In genomic region chr5:1312993-1313833, GRCh38 we compare ENCODE assay signal across 8 cellular contexts. TPM values are rescaled to one million over a fixed set of nuclear protein-coding genes. Genes with fewer than 3 reads are reported as not detected.
DNase-seq lines count a peak whose midpoint lies in the region; ATAC-seq and TF ChIP-seq lines count a peak whose summit lies in the region.

No MANE protein-coding gene starts in this region.

- ATAC-seq in activated CD4-positive, alpha-beta T cell treated with anti-CD3 and anti-CD28 coated beads for 36 hours, result peak; percentile 48
- ATAC-seq in HG02678 (IDR thresholded peaks at IDR 0.05; ENCODE audit: unreplicated experiment), result peak; percentile 62
- peak; percentile 21 to 41 for ATAC-seq in activated T-cell treated with anti-CD3 and anti-CD28 coated beads, Interleukin-2, amount 50 U/mL, for 4 hours
- peak; percentile 77 for ATAC-seq in stimulated activated memory B cell treated with anti-CD40 and anti-IgM and Interleukin-4, amounts not matched to agents 10 μg/mL and 1 μg/mL and 100 μg/mL, for 72 hours
- no peak for ATAC-seq in body of pancreas

- no peak overlapping the region for H3K4me3 Mint-ChIP-seq in activated CD4-positive, alpha-beta T cell treated with anti-CD3 and anti-CD28 coated beads for 36 hours
- peak overlapping the region; percentile 50 for H3K4me3 Mint-ChIP-seq in activated T-cell treated with anti-CD3 and anti-CD28 coated beads, Interleukin-2, amount 50 U/mL, for 4 hours
- peak overlapping the region; percentile 26 for H3K4me3 Mint-ChIP-seq in stimulated activated memory B cell treated with anti-CD40 and anti-IgM and Interleukin-4, amounts not matched to agents 10 μg/mL and 1 μg/mL and 100 μg/mL, for 72 hours

- peaks cover 5% of the 10 kb centered on the region for H3K9me3 Mint-ChIP-seq in activated CD4-positive, alpha-beta T cell treated with anti-CD3 and anti-CD28 coated beads for 36 hours (ENCODE audit: low read depth)
- H3K9me3 Mint-ChIP-seq in activated T-cell treated with anti-CD3 and anti-CD28 coated beads, Interleukin-2, amount 50 U/mL, for 4 hours, result no peaks in the 10 kb centered on the region
- peaks cover 5% of the 10 kb centered on the region for H3K9me3 Mint-ChIP-seq in stimulated activated memory B cell treated with anti-CD40 and anti-IgM and Interleukin-4, amounts not matched to agents 10 μg/mL and 1 μg/mL and 100 μg/mL, for 72 hours

- intact Hi-C loops in activated CD4-positive, alpha-beta T cell treated with anti-CD3 and anti-CD28 coated beads for 36 hours (cut with DNase I, micrococcal nuclease), result loop anchor here in 1 of 2 experiments (10.0 kb wide), 1 partner anchor 482 kb away; the partner anchor contains the start of gene MRPL36
- intact Hi-C loops in body of pancreas (cut with DNase I), result no loop called here

- no peak overlapping the region for H3K27ac ChIP-seq in body of pancreas

- peak overlapping the region; percentile 47 for H3K27ac Mint-ChIP-seq in activated CD4-positive, alpha-beta T cell treated with anti-CD3 and anti-CD28 coated beads for 36 hours
- H3K27ac Mint-ChIP-seq in stimulated activated memory B cell treated with anti-CD40 and anti-IgM and Interleukin-4, amounts not matched to agents 10 μg/mL and 1 μg/mL and 100 μg/mL, for 72 hours, result peak overlapping the region; percentile 40

- peaks cover 21% of the 10 kb centered on the region for H3K4me1 ChIP-seq in body of pancreas

- CTCF ChIA-PET in activated CD4-positive, alpha-beta T cell treated with anti-CD3 and anti-CD28 coated beads for 36 hours (lab: Charles Lee), result interaction anchor here (0.6 kb wide), 1 partner anchor 24 kb away, joined by 3 read pairs; no protein-coding TSS in a partner anchor

- peaks cover 71% of the 10 kb centered on the region for H3K4me1 Mint-ChIP-seq in activated CD4-positive, alpha-beta T cell treated with anti-CD3 and anti-CD28 coated beads for 36 hours
- H3K4me1 Mint-ChIP-seq in activated T-cell treated with anti-CD3 and anti-CD28 coated beads, Interleukin-2, amount 50 U/mL, for 4 hours (ENCODE audit: low read depth), result peaks cover 69% of the 10 kb centered on the region
- peaks cover 57% of the 10 kb centered on the region for H3K4me1 Mint-ChIP-seq in stimulated activated memory B cell treated with anti-CD40 and anti-IgM and Interleukin-4, amounts not matched to agents 10 μg/mL and 1 μg/mL and 100 μg/mL, for 72 hours

- H3K27me3 Mint-ChIP-seq in activated CD4-positive, alpha-beta T cell treated with anti-CD3 and anti-CD28 coated beads for 36 hours, result no peaks in the 10 kb centered on the region
- H3K27me3 Mint-ChIP-seq in activated T-cell treated with anti-CD3 and anti-CD28 coated beads, Interleukin-2, amount 50 U/mL, for 4 hours (ENCODE audit: low read depth), result no peaks in the 10 kb centered on the region
- H3K27me3 Mint-ChIP-seq in stimulated activated memory B cell treated with anti-CD40 and anti-IgM and Interleukin-4, amounts not matched to agents 10 μg/mL and 1 μg/mL and 100 μg/mL, for 72 hours, result peaks cover 23% of the 10 kb centered on the region

- POLR2A ChIA-PET in activated CD4-positive, alpha-beta T cell treated with anti-CD3 and anti-CD28 coated beads for 36 hours (lab: Charles Lee), result no interaction called here

- peaks cover 13% of the 10 kb centered on the region for H3K36me3 Mint-ChIP-seq in activated CD4-positive, alpha-beta T cell treated with anti-CD3 and anti-CD28 coated beads for 36 hours (ENCODE audit: low read depth)
- H3K36me3 Mint-ChIP-seq in activated T-cell treated with anti-CD3 and anti-CD28 coated beads, Interleukin-2, amount 50 U/mL, for 4 hours (ENCODE audit: insufficient read depth), result peaks cover 3% of the 10 kb centered on the region
- H3K36me3 Mint-ChIP-seq in stimulated activated memory B cell treated with anti-CD40 and anti-IgM and Interleukin-4, amounts not matched to agents 10 μg/mL and 1 μg/mL and 100 μg/mL, for 72 hours, result peaks cover 18% of the 10 kb centered on the region

- H3K36me3 ChIP-seq in body of pancreas (replicated peaks in 1 of 2; ENCODE audit: insufficient read depth in 1 of 2, low read depth in 2 of 2), result peaks cover 0 to 4% of the 10 kb centered on the region in 2 donors

- H3K4me3 ChIP-seq in NB4 (ENCODE audit: low read depth, low read length) (peak overlapping the region; percentile 32), body of pancreas (no peak overlapping the region)

- peak; percentile 38 for TF ChIP-seq POLR2A in NB4 (IDR thresholded peaks at IDR 0.05; ENCODE audit: extremely low read depth, insufficient read length)
- TF ChIP-seq POLR2A in body of pancreas (IDR thresholded peaks at IDR 0.05), result no peak

- no peaks in the 10 kb centered on the region for H3K27me3 ChIP-seq in body of pancreas

- H3K9me3 ChIP-seq in body of pancreas, result no peaks in the 10 kb centered on the region

- WGBS in body of pancreas, 2 donors, result 71 to 77% methylated on average over 23 to 24 of the region's 25 CpGs

- peak; percentile 60 for DNase-seq in activated CD4-positive, alpha-beta T cell treated with anti-CD3 and anti-CD28 coated beads for 36 hours
- DNase-seq in activated CD4-positive, alpha-beta T cell treated with anti-CD3 and anti-CD28 coated beads, Interleukin-2, amount 50 U/mL, for 4 hours, result no peak
- peak; percentile 99 for DNase-seq in NB4 (ENCODE audit: low read depth)
- DNase-seq in activated T-cell treated with anti-CD3 and anti-CD28 coated beads, Interleukin-2, amount 50 U/mL, for 4 hours, result no peak
- no peak for DNase-seq in body of pancreas
- DNase-seq in NCI-H82 treated with DMSO at 0.1 percent for 48 hours (lab: John Stamatoyannopoulos, UW; ENCODE audit: unreplicated experiment), result no peak

- TF ChIP-seq CTCF in NB4 (IDR thresholded peaks at IDR 0.05; ENCODE audit: low read depth, low read length), result no peak
- no peak for TF ChIP-seq CTCF in body of pancreas (IDR thresholded peaks at IDR 0.05)

RNA-seq across cellular contexts. Expression of gene TERT, which starts 18.3 kb away (rescaled TPM):
- 10 to 100 TPM in 1 of 2 experiments, 1 to 10 TPM in 1; 8.5 to 11.9 TPM for total RNA-seq in activated CD4-positive, alpha-beta T cell treated with anti-CD3 and anti-CD28 coated beads for 36 hours
- total RNA-seq in activated T-cell treated with anti-CD3 and anti-CD28 coated beads, Interleukin-2, amount 50 U/mL, for 4 hours, result 10 to 100 TPM in 2 of 3 donors, 1 to 10 TPM in 1; 9.5 to 16.7 (median 10.5) TPM
- total RNA-seq in body of pancreas, result not detected

RNA-seq across cellular contexts. Expression of gene CLPTM1L, which starts 31.7 kb away (rescaled TPM):
- 10 to 100 TPM; 62.1 to 62.2 TPM for total RNA-seq in activated CD4-positive, alpha-beta T cell treated with anti-CD3 and anti-CD28 coated beads for 36 hours
- 100 to 1,000 TPM; 143 to 150 (median 145) TPM for total RNA-seq in activated T-cell treated with anti-CD3 and anti-CD28 coated beads, Interleukin-2, amount 50 U/mL, for 4 hours
- total RNA-seq in body of pancreas, result 100 to 1,000 TPM in 1 of 2 donors, 10 to 100 TPM in 1; 91.3 to 109 TPM

Comparison
In these comparisons a context has a peak if more than half of its experiments do, and no peak if none do; other contexts are left out.
1. DNase-seq: peak in activated CD4-positive, alpha-beta T cell treated with anti-CD3 and anti-CD28 coated beads for 36 hours (single experiment) and NB4 (single experiment); none in activated CD4-positive, alpha-beta T cell treated with anti-CD3 and anti-CD28 coated beads, Interleukin-2, amount 50 U/mL, for 4 hours (0 of 2), activated T-cell treated with anti-CD3 and anti-CD28 coated beads, Interleukin-2, amount 50 U/mL, for 4 hours (single experiment), body of pancreas (0 of 4) and NCI-H82 treated with DMSO at 0.1 percent for 48 hours (single experiment).
2. RNA of gene TERT, which starts 18.3 kb away (total RNA-seq): 8.5 to 11.9 TPM in activated CD4-positive, alpha-beta T cell treated with anti-CD3 and anti-CD28 coated beads for 36 hours and 9.5 to 16.7 TPM in activated T-cell treated with anti-CD3 and anti-CD28 coated beads, Interleukin-2, amount 50 U/mL, for 4 hours; not detected in body of pancreas; every median in the first group is over 4 times any median in the second.